ENCODE assay signal across 14 cellular contexts in the genomic region with DNA sequence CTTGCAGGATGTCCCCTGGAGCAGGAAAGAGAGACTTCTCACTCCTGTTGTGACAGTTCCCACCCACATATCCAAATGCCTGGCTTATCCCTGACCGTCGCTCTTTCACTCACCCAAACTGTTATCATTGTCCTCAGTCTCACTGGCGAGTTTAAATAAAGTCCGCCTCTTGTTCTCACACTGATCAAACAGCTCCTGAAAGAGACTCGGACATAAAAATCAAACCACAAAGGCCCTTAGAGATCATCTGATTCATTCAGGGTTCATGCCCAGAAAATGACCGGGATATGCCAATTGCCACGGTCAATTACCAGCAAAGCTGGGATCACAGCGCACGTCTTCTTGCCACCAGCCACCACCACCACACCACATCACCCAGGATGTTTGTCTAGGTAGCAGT. TPM values are rescaled to one million over a fixed set of nuclear protein-coding genes. Genes with fewer than 3 reads are reported as not detected.
DNase-seq lines count a peak whose midpoint lies in the region; ATAC-seq, FAIRE-seq and TF ChIP-seq lines count a peak whose summit lies in the region.
"Had no signal": no experiment of that assay in that cellular context is flagged by ENCODE, and none has a peak within 500 bp of the region (broad histone marks: within the 10 kb centered on the region; RNA-seq: fewer than 3 reads in every experiment).

No MANE protein-coding gene starts in this region.

- H3K4me1 ChIP-seq in CD8-positive, alpha-beta memory T cell (ENCODE audit: insufficient read depth, low read length), result peaks cover 29% of the 10 kb centered on the region
- H3K4me1 ChIP-seq in Peyer's patch, result peaks cover 0 to 29% (median 17%) of the 10 kb centered on the region in 4 donors
- peaks cover 0 to 4% (median 0%) of the 10 kb centered on the region in 4 experiments; a peak in 3 of 7 replicates for H3K4me1 ChIP-seq in H1 (replicated peaks in 1 of 4; ENCODE audit: control insufficient read depth in 3 of 4, insufficient read depth in 4 of 4, low read length in 3 of 4)
- H3K4me1 ChIP-seq in skeletal muscle tissue (ENCODE audit: control insufficient read depth in 3 of 3, insufficient read depth in 3 of 3, low read length in 3 of 3), result peaks cover 12 to 45% (median 27%) of the 10 kb centered on the region in 3 donors
- no peaks in the 10 kb centered on the region for H3K4me1 ChIP-seq in ovary (ENCODE audit: insufficient read depth)
- H3K4me1 ChIP-seq: body of pancreas had no signal

- no peak overlapping the region for H3K14ac ChIP-seq in H1 (ENCODE audit: insufficient read length)

- no peaks in the 10 kb centered on the region for H3K27me3 Mint-ChIP-seq in CD8-positive, alpha-beta memory T cell

- ATAC-seq in GM21515 (IDR thresholded peaks at IDR 0.05; ENCODE audit: unreplicated experiment), result no peak
- ATAC-seq: body of pancreas had no signal

- H3K27ac Mint-ChIP-seq in CD8-positive, alpha-beta memory T cell, result peak overlapping the region; percentile 87 to 99 (median 96)

- TF ChIP-seq RAD21 in H1 (IDR thresholded peaks at IDR 0.05 in 1 of 2, conservative IDR thresholded peaks at IDR 0.05 in 1 of 2; ENCODE audit: low read depth in 2 of 2, low read length in 2 of 2), result no peak

- H3K36me3 ChIP-seq in CD8-positive, alpha-beta memory T cell (ENCODE audit: insufficient read depth, low read length), result peaks cover 65% of the 10 kb centered on the region
- H3K36me3 ChIP-seq in Peyer's patch, result peaks cover 0 to 99% (median 0%) of the 10 kb centered on the region in 3 donors
- peaks cover 27 to 72% (median 60%) of the 10 kb centered on the region in 4 experiments for H3K36me3 ChIP-seq in H1 (ENCODE audit: control insufficient read depth in 2 of 4, insufficient read depth in 4 of 4, low read length in 3 of 4)
- H3K36me3 ChIP-seq in skeletal muscle tissue (ENCODE audit: control insufficient read depth in 3 of 3, insufficient read depth in 3 of 3, low read length in 3 of 3), result peaks cover 87 to 90% (median 88%) of the 10 kb centered on the region in 3 donors
- H3K36me3 ChIP-seq in ovary, result no peaks in the 10 kb centered on the region

- no peak overlapping the region for H4K91ac ChIP-seq in H1 (replicated peaks; ENCODE audit: insufficient read length, low read length)

- WGBS in H1 (ENCODE audit: extremely low coverage in 1 of 2, insufficient coverage in 1 of 2, insufficient read length in 1 of 2, insufficient replicate concordance in 2 of 2, low coverage in 1 of 2, low lambda C conversion rate in 2 of 2, missing lambda C conversion rate in 1 of 2), 2 experiments, result 98% methylated on average over 9 of the region's 9 CpGs; no CpG with 5 or more reads in 1 of the 2 experiments
- WGBS in ovary, 3 donors, result 88 to 95% (median 90%) methylated on average over 9 of the region's 9 CpGs

- H3K27me3 ChIP-seq in CD8-positive, alpha-beta memory T cell (ENCODE audit: insufficient read depth, low read length, poor library complexity, severe bottlenecking), result no peaks in the 10 kb centered on the region
- H3K27me3 ChIP-seq in Peyer's patch, result no peaks in the 10 kb centered on the region
- H3K27me3 ChIP-seq in H1 (replicated peaks in 1 of 4; ENCODE audit: control insufficient read depth in 3 of 4, extremely low read depth in 1 of 4, insufficient read depth in 3 of 4, low read length in 3 of 4), result no peaks in the 10 kb centered on the region
- no peaks in the 10 kb centered on the region for H3K27me3 ChIP-seq in skeletal muscle tissue (ENCODE audit: control insufficient read depth in 3 of 3, insufficient read depth in 3 of 3, low read length in 3 of 3)
- no peaks in the 10 kb centered on the region for H3K27me3 ChIP-seq in ovary
- H3K27me3 ChIP-seq: body of pancreas, gastroesophageal sphincter had no signal

- H3K9me3 ChIP-seq in CD8-positive, alpha-beta memory T cell (ENCODE audit: low read length), result no peaks in the 10 kb centered on the region
- H3K9me3 ChIP-seq in Peyer's patch (no peaks in the 10 kb centered on the region), H1 (ENCODE audit: insufficient read depth in 2 of 2, low read depth in 1 of 2, low read length in 1 of 2) (no peaks in the 10 kb centered on the region), skeletal muscle tissue (ENCODE audit: control insufficient read depth in 3 of 3, low read length in 3 of 3) (no peaks in the 10 kb centered on the region), ovary (no peaks in the 10 kb centered on the region)
- H3K9me3 ChIP-seq: body of pancreas, gastroesophageal sphincter had no signal

- CTCF ChIA-PET in CD8-positive, alpha-beta memory T cell (lab: Charles Lee), result interaction anchor here (0.6 to 2.2 kb wide), 6 partner anchors 9 to 188 kb away, joined by 3 to 6 read pairs (median 4); no protein-coding TSS in a partner anchor
- CTCF ChIA-PET in H1 (lab: Charles Lee; ENCODE audit: partially characterized antibody), result interaction anchor here (0.6 to 16.5 kb wide), 28 partner anchors 8 to 187 kb away, joined by 3 to 369 read pairs (median 7); a partner anchor contains a TSS

- no peak overlapping the region for H4K8ac ChIP-seq in H1 (ENCODE audit: extremely low read depth, insufficient read depth, low read length)

- TF ChIP-seq EP300 in H1 (IDR thresholded peaks at IDR 0.05; ENCODE audit: borderline replicate concordance in 1 of 2, low read depth in 2 of 2, low read length in 2 of 2) (no peak), ovary (IDR thresholded peaks at IDR 0.05) (no peak)

- H3K23ac ChIP-seq in H1 (ENCODE audit: insufficient read length), result no peak overlapping the region

- no peak for FAIRE-seq in H1 (lab: Jason Lieb, UNC)
- FAIRE-seq: RCC 7860 had no signal

- H3K27ac ChIP-seq in CD8-positive, alpha-beta memory T cell (ENCODE audit: low read depth, low read length), result peak overlapping the region; percentile 60
- H3K27ac ChIP-seq in Peyer's patch, result peak overlapping the region in 3 of 4 donors; percentile 52 to 81 (median 79)
- H3K27ac ChIP-seq in H1 (ENCODE audit: low read depth, low read length), result peak overlapping the region; percentile 37; the same call in 1 of the 2 replicates
- H3K27ac ChIP-seq in skeletal muscle tissue (ENCODE audit: low read depth, low read length), result peak overlapping the region; percentile 28
- H3K27ac ChIP-seq in ovary, result no peak overlapping the region
- H3K27ac ChIP-seq: body of pancreas had no signal

- H3K9me3 Mint-ChIP-seq in CD8-positive, alpha-beta memory T cell, result no peaks in the 10 kb centered on the region

- no peaks in the 10 kb centered on the region for H3K23me2 ChIP-seq in H1 (ENCODE audit: low read depth, low read length)

- no peak overlapping the region for H2AK5ac ChIP-seq in H1 (ENCODE audit: low read depth, low read length)

- no peak overlapping the region for H2BK20ac ChIP-seq in H1 (ENCODE audit: low read length)

- TF ChIP-seq CTCF in Peyer's patch (IDR thresholded peaks at IDR 0.05) (no peak), H1 (IDR thresholded peaks at IDR 0.05; ENCODE audit: control extremely low read depth in 1 of 3, insufficient read depth in 1 of 3, low read depth in 1 of 3, low read length in 3 of 3) (no peak), ovary (IDR thresholded peaks at IDR 0.05) (no peak)

- peaks cover 14 to 29% of the 10 kb centered on the region in 2 experiments for H4K20me1 ChIP-seq in H1 (replicated peaks in 1 of 2; ENCODE audit: control insufficient read depth in 1 of 2, insufficient read depth in 2 of 2, low read length in 2 of 2)

- no peak overlapping the region for H3K4me2 ChIP-seq in H1 (ENCODE audit: insufficient read depth in 1 of 2, low read depth in 2 of 2, low read length in 2 of 2)

- no peak overlapping the region for H3K4ac ChIP-seq in H1 (replicated peaks; ENCODE audit: insufficient read length, low read depth, low read length)

- no peak overlapping the region for H2BK15ac ChIP-seq in H1 (ENCODE audit: low read length)

- H3K79me2 ChIP-seq in H1 (ENCODE audit: control insufficient read depth in 1 of 2, insufficient read depth in 2 of 2, low read length in 2 of 2), result no peaks in the 10 kb centered on the region

- H3K56ac ChIP-seq in H1 (replicated peaks; ENCODE audit: insufficient read length, low read depth, low read length), result no peak overlapping the region

- H3K9ac ChIP-seq in H1 (replicated peaks in 1 of 4; ENCODE audit: extremely low read depth in 1 of 4, low read depth in 3 of 4, low read length in 3 of 4) (no peak overlapping the region), skeletal muscle tissue (ENCODE audit: low read depth in 1 of 3, low read length in 3 of 3) (peak overlapping the region in 1 of 3 donors; percentile 50)

- peak overlapping the region in 3 of 7 donors; percentile 12 to 89 (median 14) for H3K4me3 Mint-ChIP-seq in CD8-positive, alpha-beta memory T cell

- intact Hi-C loops in ovary (cut with DNase I), result no loop called here

- DNase-seq in CD8-positive, alpha-beta memory T cell, result no peak
- DNase-seq in Peyer's patch (no peak), H1 (ENCODE audit: low read depth in 1 of 2, low spot score in 2 of 2) (no peak), AML-193 (lab: John Stamatoyannopoulos, UW) (no peak), ovary (no peak)
- DNase-seq: activated gamma-delta T cell, body of pancreas, GDM1, NCI-H2029 treated with DMSO at 0.1 percent for 48 hours had no signal

- H2BK5ac ChIP-seq in H1 (ENCODE audit: low read depth, low read length), result no peak overlapping the region

- H3K4me3 ChIP-seq in CD8-positive, alpha-beta memory T cell (ENCODE audit: low read length), result no peak overlapping the region
- no peak overlapping the region for H3K4me3 ChIP-seq in Peyer's patch
- no peak overlapping the region for H3K4me3 ChIP-seq in H1 (ENCODE audit: extremely low read depth in 1 of 4, insufficient read depth in 2 of 4, low read depth in 3 of 4, low read length in 4 of 4)
- no peak overlapping the region for H3K4me3 ChIP-seq in skeletal muscle tissue (ENCODE audit: low read length in 3 of 3)
- H3K4me3 ChIP-seq in ovary, result no peak overlapping the region
- H3K4me3 ChIP-seq: body of pancreas, gastroesophageal sphincter, lung had no signal

- H4K5ac ChIP-seq in H1 (ENCODE audit: insufficient read length, low read depth, low read length), result no peak overlapping the region

- peaks cover 32 to 48% (median 36%) of the 10 kb centered on the region in 3 donors for H3K4me1 Mint-ChIP-seq in CD8-positive, alpha-beta memory T cell

- H2BK120ac ChIP-seq in H1 (replicated peaks; ENCODE audit: low read depth, low read length), result no peak overlapping the region

- no peak overlapping the region for H3K18ac ChIP-seq in H1 (ENCODE audit: extremely low read depth, low read length)

- H2AFZ ChIP-seq in H1 (ENCODE audit: low read length), result no peak overlapping the region

- no peaks in the 10 kb centered on the region for H3K79me1 ChIP-seq in H1 (ENCODE audit: low read depth, low read length)

- POLR2A ChIA-PET in CD8-positive, alpha-beta memory T cell (lab: Charles Lee), result no interaction called here
- POLR2A ChIA-PET in H1 (lab: Charles Lee; ENCODE audit: partially characterized antibody), result interaction anchor here (0.6 to 6.3 kb wide), 6 partner anchors 10 to 29 kb away, joined by 4 to 53 read pairs (median 6); a partner anchor contains a TSS

- no peak overlapping the region for H2BK12ac ChIP-seq in H1 (ENCODE audit: low read depth, low read length)

- TF ChIP-seq POLR2A in Peyer's patch (IDR thresholded peaks at IDR 0.05) (no peak), H1 (IDR thresholded peaks at IDR 0.05; ENCODE audit: control extremely low read depth in 1 of 2, low read depth in 2 of 2, low read length in 2 of 2) (no peak), ovary (IDR thresholded peaks at IDR 0.05) (no peak)

- H3K36me3 Mint-ChIP-seq in CD8-positive, alpha-beta memory T cell, result peaks cover 3 to 97% (median 20%) of the 10 kb centered on the region in 3 donors

RNA-seq across cellular contexts. Expression of a gene that starts 19.9 kb away (rescaled TPM):
- 10 to 100 TPM; 73.2 to 75.1 TPM for total RNA-seq in CD8-positive, alpha-beta memory T cell
- 17.6 TPM for polyA plus RNA-seq in CD8-positive, alpha-beta memory T cell
- total RNA-seq in Peyer's patch (100 to 1,000 TPM in 1 of 4 donors, 10 to 100 TPM in 3; 34.0 to 153 (median 77.0) TPM), skeletal muscle tissue (4.7 TPM), ovary (10 to 100 TPM; 23.1 to 48.9 (median 38.3) TPM)
- 54.2 and 60.0 TPM in 2 replicates for total RNA-seq in H1 (2021; fragmentation: NEBNext Ultra II Directional; extraction: Animal tissue kit (Norgen Biotek cat#: 25700))
- polyA plus RNA-seq in H1 (2011; rRNA removed) (40.6 and 53.8 TPM in 2 replicates), ovary (10 to 100 TPM; 18.2 to 39.6 TPM)
- 33.2 TPM for polyA plus RNA-seq in H1 (2011; cell fraction: cytosol; rRNA removed)
- polyA plus RNA-seq in H1 (2011; cell fraction: nucleus; rRNA removed), result 198 TPM
- polyA plus RNA-seq in H1 (2012, experiment 1 of 2), result 46.1 to 56.0 TPM (median 51.1 TPM) in 4 replicates
- 34.9 TPM for polyA plus RNA-seq in H1 (2012, experiment 2 of 2)
- 29.5 TPM for polyA plus RNA-seq in H1 (2013, experiment 1 of 2)
- polyA plus RNA-seq in H1 (2013, experiment 2 of 2), result 29.5 TPM
- 68.7 and 69.3 TPM in 2 replicates for polyA minus RNA-seq in H1 (2011; rRNA and poly(A)+ RNA removed)
- polyA minus RNA-seq in H1 (2011; cell fraction: cytosol; rRNA and poly(A)+ RNA removed), result 27.2 TPM
- 63.3 TPM for polyA minus RNA-seq in H1 (2011; cell fraction: nucleus; rRNA and poly(A)+ RNA removed)

RNA-seq across cellular contexts. Expression of a gene that starts 20.2 kb away (rescaled TPM):
- total RNA-seq in CD8-positive, alpha-beta memory T cell, result 100 to 1,000 TPM; 101 to 102 TPM
- 123 TPM for polyA plus RNA-seq in CD8-positive, alpha-beta memory T cell
- 10 to 100 TPM; 23.9 to 53.6 (median 45.3) TPM for total RNA-seq in Peyer's patch
- total RNA-seq in H1 (2021; fragmentation: NEBNext Ultra II Directional; extraction: Animal tissue kit (Norgen Biotek cat#: 25700)), result 75.5 and 79.4 TPM in 2 replicates
- polyA plus RNA-seq in H1 (2011; rRNA removed), result 53.9 and 63.4 TPM in 2 replicates
- polyA plus RNA-seq in H1 (2011; cell fraction: cytosol; rRNA removed), result 88.1 TPM
- polyA plus RNA-seq in H1 (2011; cell fraction: nucleus; rRNA removed), result 48.6 TPM
- 85.8 to 103 TPM (median 95.2 TPM) in 4 replicates for polyA plus RNA-seq in H1 (2012, experiment 1 of 2)
- polyA plus RNA-seq in H1 (2012, experiment 2 of 2), result 53.8 TPM
- 58.9 TPM for polyA plus RNA-seq in H1 (2013, experiment 1 of 2)
- polyA plus RNA-seq in H1 (2013, experiment 2 of 2), result 58.5 TPM
- 60.9 and 63.9 TPM in 2 replicates for polyA minus RNA-seq in H1 (2011; rRNA and poly(A)+ RNA removed)
- 31.1 TPM for polyA minus RNA-seq in H1 (2011; cell fraction: cytosol; rRNA and poly(A)+ RNA removed)
- polyA minus RNA-seq in H1 (2011; cell fraction: nucleus; rRNA and poly(A)+ RNA removed), result 38.1 TPM
- 71.5 TPM for total RNA-seq in skeletal muscle tissue
- total RNA-seq in ovary, result 10 to 100 TPM; 19.6 to 44.8 (median 34.3) TPM
- 10 to 100 TPM; 34.1 to 46.4 TPM for polyA plus RNA-seq in ovary

RNA-seq across cellular contexts. Expression of a gene that starts 29.5 kb away (rescaled TPM):
- 10 to 100 TPM; 38.5 to 40.4 TPM for total RNA-seq in CD8-positive, alpha-beta memory T cell
- 108 TPM for polyA plus RNA-seq in CD8-positive, alpha-beta memory T cell
- 10 to 100 TPM; 14.5 to 35.5 (median 18.9) TPM for total RNA-seq in Peyer's patch
- total RNA-seq in H1 (2021; fragmentation: NEBNext Ultra II Directional; extraction: Animal tissue kit (Norgen Biotek cat#: 25700)), result 16.1 and 17.5 TPM in 2 replicates
- 51.1 and 60.6 TPM in 2 replicates for polyA plus RNA-seq in H1 (2011; rRNA removed)
- 50.3 TPM for polyA plus RNA-seq in H1 (2011; cell fraction: cytosol; rRNA removed)
- 38.8 TPM for polyA plus RNA-seq in H1 (2011; cell fraction: nucleus; rRNA removed)
- 18.3 to 30.8 TPM (median 24.5 TPM) in 4 replicates for polyA plus RNA-seq in H1 (2012, experiment 1 of 2)
- polyA plus RNA-seq in H1 (2012, experiment 2 of 2), result 29.7 TPM
- 18.4 TPM for polyA plus RNA-seq in H1 (2013, experiment 1 of 2)
- 18.0 TPM for polyA plus RNA-seq in H1 (2013, experiment 2 of 2)
- polyA minus RNA-seq in H1 (2011; rRNA and poly(A)+ RNA removed), result 29.5 and 38.8 TPM in 2 replicates
- 10.4 TPM for polyA minus RNA-seq in H1 (2011; cell fraction: cytosol; rRNA and poly(A)+ RNA removed)
- polyA minus RNA-seq in H1 (2011; cell fraction: nucleus; rRNA and poly(A)+ RNA removed), result 13.0 TPM
- total RNA-seq in skeletal muscle tissue, result 7.8 TPM
- 10 to 100 TPM; 11.8 to 20.3 (median 13.9) TPM for total RNA-seq in ovary
- polyA plus RNA-seq in ovary, result 10 to 100 TPM; 15.7 to 17.8 TPM

RNA-seq across cellular contexts. Expression of a gene that starts 36.0 kb away (rescaled TPM):
- total RNA-seq in CD8-positive, alpha-beta memory T cell, result 100 to 1,000 TPM; 147 to 152 TPM
- polyA plus RNA-seq in CD8-positive, alpha-beta memory T cell, result 39.0 TPM
- 10 to 100 TPM; 34.0 to 52.8 (median 36.7) TPM for total RNA-seq in Peyer's patch
- 97.4 and 98.5 TPM in 2 replicates for total RNA-seq in H1 (2021; fragmentation: NEBNext Ultra II Directional; extraction: Animal tissue kit (Norgen Biotek cat#: 25700))
- polyA plus RNA-seq in H1 (2011; rRNA removed), result 154 and 163 TPM in 2 replicates
- polyA plus RNA-seq in H1 (2011; cell fraction: cytosol; rRNA removed), result 146 TPM
- 356 TPM for polyA plus RNA-seq in H1 (2011; cell fraction: nucleus; rRNA removed)
- polyA plus RNA-seq in H1 (2012, experiment 1 of 2), result 68.3 to 138 TPM (median 101 TPM) in 4 replicates
- polyA plus RNA-seq in H1 (2012, experiment 2 of 2), result 88.0 TPM
- 67.3 TPM for polyA plus RNA-seq in H1 (2013, experiment 1 of 2)
- 64.2 TPM for polyA plus RNA-seq in H1 (2013, experiment 2 of 2)
- polyA minus RNA-seq in H1 (2011; rRNA and poly(A)+ RNA removed), result 89.4 and 94.3 TPM in 2 replicates
- polyA minus RNA-seq in H1 (2011; cell fraction: cytosol; rRNA and poly(A)+ RNA removed), result 49.2 TPM
- polyA minus RNA-seq in H1 (2011; cell fraction: nucleus; rRNA and poly(A)+ RNA removed), result 64.7 TPM
- 22.4 TPM for total RNA-seq in skeletal muscle tissue
- total RNA-seq in ovary, result 10 to 100 TPM; 23.4 to 82.2 (median 55.1) TPM
- polyA plus RNA-seq in ovary, result 10 to 100 TPM; 38.1 to 41.1 TPM

RNA-seq across cellular contexts. Expression of a gene that starts 47.7 kb away (rescaled TPM):
- 100 to 1,000 TPM; 119 to 126 TPM for total RNA-seq in CD8-positive, alpha-beta memory T cell
- polyA plus RNA-seq in CD8-positive, alpha-beta memory T cell, result 15.5 TPM
- 10 to 100 TPM in 3 of 4 donors, 1 to 10 TPM in 1; 8.2 to 24.8 (median 17.0) TPM for total RNA-seq in Peyer's patch
- total RNA-seq in H1 (2021; fragmentation: NEBNext Ultra II Directional; extraction: Animal tissue kit (Norgen Biotek cat#: 25700)), result 28.6 and 33.3 TPM in 2 replicates
- 32.6 and 34.2 TPM in 2 replicates for polyA plus RNA-seq in H1 (2011; rRNA removed)
- 28.9 TPM for polyA plus RNA-seq in H1 (2011; cell fraction: cytosol; rRNA removed)
- 28.4 TPM for polyA plus RNA-seq in H1 (2011; cell fraction: nucleus; rRNA removed)
- polyA plus RNA-seq in H1 (2012, experiment 1 of 2), result 18.5 to 29.1 TPM (median 25.6 TPM) in 4 replicates
- 29.7 TPM for polyA plus RNA-seq in H1 (2012, experiment 2 of 2)
- polyA plus RNA-seq in H1 (2013, experiment 1 of 2), result 26.5 TPM
- polyA plus RNA-seq in H1 (2013, experiment 2 of 2), result 25.1 TPM
- polyA minus RNA-seq in H1 (2011; rRNA and poly(A)+ RNA removed), result 19.6 and 21.1 TPM in 2 replicates
- polyA minus RNA-seq in H1 (2011; cell fraction: cytosol; rRNA and poly(A)+ RNA removed), result 10.9 TPM
- 18.0 TPM for polyA minus RNA-seq in H1 (2011; cell fraction: nucleus; rRNA and poly(A)+ RNA removed)
- total RNA-seq in skeletal muscle tissue, result 1.0 TPM
- total RNA-seq in ovary, result 10 to 100 TPM in 2 of 7 donors, 1 to 10 TPM in 5; 6.0 to 12.1 (median 7.9) TPM
- 1 to 10 TPM; 4.1 to 7.4 TPM for polyA plus RNA-seq in ovary

Comparison
In these comparisons a context has a peak if more than half of its experiments do, and no peak if none do; other contexts are left out.
1. H3K27ac ChIP-seq: peak in CD8-positive, alpha-beta memory T cell (single experiment), Peyer's patch (3 of 4), H1 (single experiment) and skeletal muscle tissue (single experiment); none in ovary (0 of 2).